In the genomic region with DNA sequence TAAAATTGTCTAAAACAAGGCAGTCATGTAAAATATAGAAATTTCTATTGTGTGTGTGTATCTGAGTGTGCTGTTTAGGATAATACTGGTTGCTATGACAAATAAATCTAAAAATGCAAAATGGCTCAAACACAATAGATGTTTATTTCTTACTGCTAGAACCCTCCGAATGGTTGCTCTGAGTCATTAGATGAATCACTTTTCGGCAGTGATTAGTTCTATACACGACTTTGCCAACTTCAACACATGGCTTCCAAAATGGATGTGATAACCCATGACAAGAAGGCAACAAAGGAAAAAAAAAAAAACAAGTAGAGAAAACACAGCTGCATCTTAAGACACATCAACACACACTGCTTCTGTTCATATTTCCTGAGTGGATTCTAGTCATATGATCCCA, we compare ENCODE assay signal across 25 cellular contexts.
"Had no signal": no experiment of that assay in that cellular context is flagged by ENCODE, and none has a peak within 500 bp of the region (broad histone marks: within the 10 kb centered on the region; RNA-seq: fewer than 3 reads in every experiment).

No MANE protein-coding gene starts in this region.

- H3K27me3 ChIP-seq: gastrocnemius medialis, right atrium auricular region, tibial nerve had no signal

- H3K27me3 Mint-ChIP-seq: activated CD4-positive, alpha-beta memory T cell treated with anti-CD3 and anti-CD28 coated beads for 36 hours; activated CD4-positive, alpha-beta T cell treated with anti-CD3 and anti-CD28 coated beads for 36 hours; activated CD8-positive, alpha-beta memory T cell treated with anti-CD3 and anti-CD28 coated beads, Interleukin-2, amount 10 ng/mL, durations not matched to agents 7 days and 5 days; activated naive CD4-positive, alpha-beta T cell treated with anti-CD3 and anti-CD28 coated beads, Interleukin-2, amount 10 ng/mL, durations not matched to agents 7 days and 5 days; activated naive CD8-positive, alpha-beta T cell treated with anti-CD3 and anti-CD28 coated beads, Interleukin-2, amount 50 U/mL, for 24 hours; memory B cell; naive B cell; T-helper 17 cell had no signal

- H3K4me3 ChIP-seq: gastrocnemius medialis, left ventricle myocardium inferior, mucosa of descending colon, prostate gland, right atrium auricular region, tibial nerve had no signal

- H3K27ac Mint-ChIP-seq: activated CD4-positive, alpha-beta memory T cell treated with anti-CD3 and anti-CD28 coated beads for 36 hours; activated CD4-positive, alpha-beta T cell treated with anti-CD3 and anti-CD28 coated beads for 36 hours; activated CD8-positive, alpha-beta memory T cell treated with anti-CD3 and anti-CD28 coated beads, Interleukin-2, amount 10 ng/mL, durations not matched to agents 7 days and 5 days; activated naive CD4-positive, alpha-beta T cell treated with anti-CD3 and anti-CD28 coated beads, Interleukin-2, amount 10 ng/mL, durations not matched to agents 7 days and 5 days; activated naive CD8-positive, alpha-beta T cell treated with anti-CD3 and anti-CD28 coated beads, Interleukin-2, amount 50 U/mL, for 24 hours; endodermal cell; memory B cell; naive B cell; T-helper 17 cell had no signal

- H3K9me3 ChIP-seq: gastrocnemius medialis, prostate gland had no signal

- H3K4me1 Mint-ChIP-seq: activated CD4-positive, alpha-beta T cell treated with anti-CD3 and anti-CD28 coated beads for 36 hours; activated CD8-positive, alpha-beta memory T cell treated with anti-CD3 and anti-CD28 coated beads, Interleukin-2, amount 10 ng/mL, durations not matched to agents 7 days and 5 days; activated naive CD4-positive, alpha-beta T cell treated with anti-CD3 and anti-CD28 coated beads, Interleukin-2, amount 10 ng/mL, durations not matched to agents 7 days and 5 days; activated naive CD8-positive, alpha-beta T cell treated with anti-CD3 and anti-CD28 coated beads, Interleukin-2, amount 50 U/mL, for 24 hours; endodermal cell; memory B cell; naive B cell; neural crest cell; T-helper 17 cell had no signal

- H3K27ac ChIP-seq: gastrocnemius medialis, left ventricle myocardium inferior, prostate gland, right atrium auricular region, tibial nerve had no signal

- ATAC-seq: activated CD4-positive, alpha-beta T cell treated with anti-CD3 and anti-CD28 coated beads for 36 hours; activated CD8-positive, alpha-beta memory T cell treated with anti-CD3 and anti-CD28 coated beads, Interleukin-2, amount 10 ng/mL, durations not matched to agents 7 days and 5 days; activated naive CD8-positive, alpha-beta T cell treated with anti-CD3 and anti-CD28 coated beads, Interleukin-2, amount 50 U/mL, for 24 hours; gastrocnemius medialis; mucosa of descending colon; stimulated activated naive CD8-positive, alpha-beta T cell treated with anti-CD3 and anti-CD28 coated beads, Interleukin-15, Interleukin-2, amounts not matched to agents 100 U/mL and 50 U/mL, for 24 hours; T-helper 17 cell had no signal

- H3K36me3 ChIP-seq: gastrocnemius medialis, left ventricle myocardium inferior, prostate gland, right atrium auricular region, tibial nerve had no signal

- H3K4me3 Mint-ChIP-seq: activated CD4-positive, alpha-beta memory T cell treated with anti-CD3 and anti-CD28 coated beads for 36 hours; activated CD4-positive, alpha-beta T cell treated with anti-CD3 and anti-CD28 coated beads for 36 hours; activated CD8-positive, alpha-beta memory T cell treated with anti-CD3 and anti-CD28 coated beads, Interleukin-2, amount 10 ng/mL, durations not matched to agents 7 days and 5 days; activated naive CD4-positive, alpha-beta T cell treated with anti-CD3 and anti-CD28 coated beads, Interleukin-2, amount 10 ng/mL, durations not matched to agents 7 days and 5 days; activated naive CD8-positive, alpha-beta T cell treated with anti-CD3 and anti-CD28 coated beads, Interleukin-2, amount 50 U/mL, for 24 hours; endodermal cell; memory B cell; naive B cell; neural crest cell; T-helper 17 cell had no signal

- H3K4me1 ChIP-seq: gastrocnemius medialis, left ventricle myocardium inferior, prostate gland, right atrium auricular region, tibial nerve had no signal

- FAIRE-seq: colon had no signal

- DNase-seq: activated CD4-positive, alpha-beta memory T cell treated with anti-CD3 and anti-CD28 coated beads for 36 hours; activated CD4-positive, alpha-beta T cell treated with anti-CD3 and anti-CD28 coated beads for 36 hours; activated CD8-positive, alpha-beta memory T cell treated with anti-CD3 and anti-CD28 coated beads, Interleukin-2, amount 10 ng/mL, durations not matched to agents 7 days and 5 days; activated naive CD4-positive, alpha-beta T cell treated with anti-CD3 and anti-CD28 coated beads, Interleukin-2, amount 10 ng/mL, durations not matched to agents 7 days and 5 days; activated naive CD8-positive, alpha-beta T cell treated with anti-CD3 and anti-CD28 coated beads, Interleukin-2, amount 50 U/mL, for 24 hours; activated T-cell treated with anti-CD3 and anti-CD28 coated beads, Interleukin-2, amount 50 U/mL, for 1 hour; aorta; central memory CD4-positive, alpha-beta T cell; endodermal cell; gastrocnemius medialis; head of caudate nucleus; kidney glomerular epithelial cell; left ventricle myocardium inferior; mucosa of descending colon; naive B cell; stimulated activated CD4-positive, alpha-beta T cell treated with anti-CD3 and anti-CD28 coated beads, Interleukin-2, amount 100 ng/mL, for 24 hours; stimulated activated naive CD8-positive, alpha-beta T cell treated with anti-CD3 and anti-CD28 coated beads, Interleukin-15, Interleukin-2, amounts not matched to agents 100 U/mL and 50 U/mL, for 24 hours; substantia nigra; T-helper 17 cell had no signal

- H3K36me3 Mint-ChIP-seq: activated CD4-positive, alpha-beta memory T cell treated with anti-CD3 and anti-CD28 coated beads for 36 hours; activated CD8-positive, alpha-beta memory T cell treated with anti-CD3 and anti-CD28 coated beads, Interleukin-2, amount 10 ng/mL, durations not matched to agents 7 days and 5 days; activated naive CD4-positive, alpha-beta T cell treated with anti-CD3 and anti-CD28 coated beads, Interleukin-2, amount 10 ng/mL, durations not matched to agents 7 days and 5 days; memory B cell; naive B cell had no signal
